ENCODE assay signal across 17 cellular contexts in the genomic region with DNA sequence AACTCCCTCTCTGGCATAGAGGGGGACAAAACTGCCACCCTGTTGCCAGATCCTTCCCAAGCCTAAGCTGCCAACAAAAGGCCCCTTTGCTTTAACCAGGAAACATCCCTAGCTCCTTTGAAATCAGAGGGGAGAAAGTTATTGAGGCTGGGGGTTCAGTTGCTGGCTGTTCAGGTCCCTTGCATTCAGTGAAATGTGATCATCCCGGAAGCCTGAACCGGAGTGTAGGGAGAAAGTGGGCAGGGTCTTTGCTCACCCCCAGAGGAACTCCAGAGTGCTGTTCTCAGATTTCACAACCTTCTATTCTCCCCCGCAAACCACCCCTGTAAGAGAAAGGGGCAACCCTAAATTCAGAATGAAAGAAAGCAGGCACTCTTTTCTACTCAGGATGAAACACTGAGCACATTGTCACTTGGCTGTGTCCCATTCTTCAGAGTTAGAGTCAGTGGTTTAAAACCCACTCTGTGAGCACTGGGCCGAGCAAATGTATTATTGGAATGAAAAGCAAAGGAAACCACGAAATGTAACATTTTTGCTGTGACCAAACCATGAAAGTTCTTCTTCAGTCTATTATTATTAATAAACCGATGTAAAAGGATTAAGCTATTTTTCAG.
DNase-seq lines count a peak whose midpoint lies in the region; ATAC-seq, FAIRE-seq and TF ChIP-seq lines count a peak whose summit lies in the region.
"Had no signal": no experiment of that assay in that cellular context is flagged by ENCODE, and none has a peak within 500 bp of the region (broad histone marks: within the 10 kb centered on the region; RNA-seq: fewer than 3 reads in every experiment).

No MANE protein-coding gene starts in this region.

- no peak overlapping the region for H3K18ac ChIP-seq in H9 (ENCODE audit: insufficient read length, low read depth, low read length)

- H3K36me3 Mint-ChIP-seq in H9 (ENCODE audit: insufficient read depth in 1 of 3, low read depth in 3 of 3) = no peaks in the 10 kb centered on the region
- no peaks in the 10 kb centered on the region for H3K36me3 Mint-ChIP-seq in nephron progenitor cell (ENCODE audit: low read depth)

- DNase-seq in H9 (no peak), NCI-H69 (lab: John Stamatoyannopoulos, UW) (peak; percentile 40), nephron progenitor cell (peak; percentile 41), adrenal gland (no peak), NCI-H2171 treated with DMSO at 0.1 percent for 48 hours (lab: John Stamatoyannopoulos, UW) (no peak), HuH-7 (ENCODE audit: low spot score) (no peak), HTR-8/SVneo (ENCODE audit: insufficient read length, low spot score) (no peak)
- DNase-seq: effector CD8-positive, alpha-beta T cell; heart left ventricle; HFFc6; mesenchymal stem cell; NCI-H2029 treated with DMSO at 0.1 percent for 48 hours; T-helper 9 cell had no signal

- no peaks in the 10 kb centered on the region for H3K79me1 ChIP-seq in H9 (ENCODE audit: insufficient read depth, low read depth, low read length, poor library complexity, severe bottlenecking)

- no peak overlapping the region for H3K4me3 Mint-ChIP-seq in H9
- peak overlapping the region; percentile 55 for H3K4me3 Mint-ChIP-seq in nephron progenitor cell
- H3K4me3 Mint-ChIP-seq: HFFc6, IgD-negative memory B cell had no signal

- intact Hi-C loops in adrenal gland (cut with DNase I) = no loop called here

- H3K27ac ChIP-seq in H9 (ENCODE audit: insufficient read length, low read depth, low read length) = no peak overlapping the region
- H3K27ac ChIP-seq in adrenal gland = no peak overlapping the region
- H3K27ac ChIP-seq: heart left ventricle, right atrium auricular region had no signal

- H4K5ac ChIP-seq in H9 (ENCODE audit: insufficient read length, low read depth, low read length) = no peak overlapping the region

- no peak overlapping the region for H4K91ac ChIP-seq in H9 (ENCODE audit: insufficient read length, low read depth, low read length)

- H3K4me1 Mint-ChIP-seq in H9 = peaks cover 21 to 27% of the 10 kb centered on the region in 2 experiments
- H3K4me1 Mint-ChIP-seq in nephron progenitor cell = peaks cover 33% of the 10 kb centered on the region

- no peak overlapping the region for H2BK15ac ChIP-seq in H9 (ENCODE audit: low read depth, low read length)

- H3K23me2 ChIP-seq in H9 (ENCODE audit: insufficient read length, low read depth, low read length, poor library complexity, severe bottlenecking) = no peaks in the 10 kb centered on the region

- H3K36me3 ChIP-seq in adrenal gland (replicated peaks in 1 of 2) = no peaks in the 10 kb centered on the region
- H3K36me3 ChIP-seq: heart left ventricle, right atrium auricular region had no signal

- H3K27ac Mint-ChIP-seq in H9 = peak overlapping the region; percentile 7 to 50 (median 9); a peak in 3 of 7 replicates
- peak overlapping the region; percentile 73 for H3K27ac Mint-ChIP-seq in nephron progenitor cell
- H3K27ac Mint-ChIP-seq: HFFc6, IgD-negative memory B cell had no signal

- ATAC-seq in GM18858 (IDR thresholded peaks at IDR 0.05; ENCODE audit: unreplicated experiment) = peak; percentile 46
- ATAC-seq: heart left ventricle, Panc1 had no signal

- H4K20me1 ChIP-seq in H9 (ENCODE audit: control insufficient read depth, insufficient read depth, insufficient read length) = no peaks in the 10 kb centered on the region

- no peak overlapping the region for H3K14ac ChIP-seq in H9 (ENCODE audit: insufficient read depth, low read length)

- no peak overlapping the region for H3K4ac ChIP-seq in H9 (ENCODE audit: low read depth, low read length)

- no peak overlapping the region for H2BK5ac ChIP-seq in H9 (ENCODE audit: insufficient read length, low read length)

- no peak for TF ChIP-seq POLR2A in adrenal gland (IDR thresholded peaks at IDR 0.05)

- H3T11ph ChIP-seq in H9 (ENCODE audit: low read length) = no peak overlapping the region

- H4K8ac ChIP-seq in H9 (replicated peaks; ENCODE audit: insufficient read length, low read depth, low read length) = no peak overlapping the region

- H2BK20ac ChIP-seq in H9 (ENCODE audit: low read depth, low read length, poor library complexity, severe bottlenecking) = no peak overlapping the region

- no peak overlapping the region for H3K56ac ChIP-seq in H9 (ENCODE audit: insufficient read length, low read depth, low read length)

- H3K9me3 ChIP-seq in H9 (ENCODE audit: control insufficient read depth, low read depth, low read length) (no peaks in the 10 kb centered on the region), adrenal gland (replicated peaks in 1 of 3) (no peaks in the 10 kb centered on the region)
- H3K9me3 ChIP-seq: right atrium auricular region had no signal

- no peaks in the 10 kb centered on the region for H3K79me2 ChIP-seq in H9 (ENCODE audit: insufficient read depth, low read length)

- no peak overlapping the region for H3K9ac ChIP-seq in H9 (ENCODE audit: extremely low read depth, insufficient read length, low read length)

- H3K4me1 ChIP-seq in H9 (ENCODE audit: insufficient read depth, low read length) = peaks cover 2% of the 10 kb centered on the region; the same call in 1 of the 2 replicates
- H3K4me1 ChIP-seq in adrenal gland (replicated peaks in 1 of 2) = no peaks in the 10 kb centered on the region
- H3K4me1 ChIP-seq: heart left ventricle, right atrium auricular region had no signal

- H2BK12ac ChIP-seq in H9 (ENCODE audit: insufficient read length, low read depth, low read length) = no peak overlapping the region

- no peak overlapping the region for H3K23ac ChIP-seq in H9 (ENCODE audit: insufficient read length, low read depth, low read length)

- H2BK120ac ChIP-seq in H9 (ENCODE audit: low read depth, low read length, poor library complexity, severe bottlenecking) = no peak overlapping the region

- H3K9me3 Mint-ChIP-seq in H9 (no peaks in the 10 kb centered on the region), nephron progenitor cell (peaks cover 5% of the 10 kb centered on the region)
- H3K9me3 Mint-ChIP-seq: HFFc6 had no signal

- no CpG with 5 or more reads among the region's 6 CpGs for WGBS in H9 (ENCODE audit: extremely low coverage, insufficient read length, low lambda C conversion rate)
- WGBS in adrenal gland, 4 donors = 48 to 65% (median 59%) methylated on average over 6 of the region's 6 CpGs

- H3K27me3 Mint-ChIP-seq in H9 (ENCODE audit: low read depth) (no peaks in the 10 kb centered on the region), nephron progenitor cell (ENCODE audit: low read depth, poor library complexity) (no peaks in the 10 kb centered on the region)
- H3K27me3 Mint-ChIP-seq: IgD-negative memory B cell had no signal

- H3K27me3 ChIP-seq in H9 (ENCODE audit: insufficient read depth, low read length) (no peaks in the 10 kb centered on the region), adrenal gland (no peaks in the 10 kb centered on the region)
- H3K27me3 ChIP-seq: heart left ventricle, right atrium auricular region had no signal

- FAIRE-seq in HTR-8/SVneo (lab: Jason Lieb, UNC) = no peak

- H2AFZ ChIP-seq in H9 (ENCODE audit: low read length) = peak overlapping the region; percentile 79

- H2AK5ac ChIP-seq in H9 (ENCODE audit: insufficient read length, low read length) = no peak overlapping the region

- H3K4me2 ChIP-seq in H9 (ENCODE audit: insufficient read depth, insufficient read length, low read length) = no peak overlapping the region

- no peak overlapping the region for H3K4me3 ChIP-seq in adrenal gland
- H3K4me3 ChIP-seq: heart left ventricle, right atrium auricular region had no signal

- TF ChIP-seq CTCF in H9 (conservative IDR thresholded peaks at IDR 0.05) (no peak), nephron progenitor cell (IDR thresholded peaks at IDR 0.05) (no peak), adrenal gland (IDR thresholded peaks at IDR 0.05) (no peak)

Comparison
In these comparisons a context has a peak if more than half of its experiments do, and no peak if none do; other contexts are left out.
1. DNase-seq: peak in NCI-H69 (single experiment) and nephron progenitor cell (single experiment); none in H9 (single experiment), adrenal gland (0 of 7), NCI-H2171 treated with DMSO at 0.1 percent for 48 hours (single experiment), HuH-7 (single experiment) and HTR-8/SVneo (single experiment).